In the genomic region with DNA sequence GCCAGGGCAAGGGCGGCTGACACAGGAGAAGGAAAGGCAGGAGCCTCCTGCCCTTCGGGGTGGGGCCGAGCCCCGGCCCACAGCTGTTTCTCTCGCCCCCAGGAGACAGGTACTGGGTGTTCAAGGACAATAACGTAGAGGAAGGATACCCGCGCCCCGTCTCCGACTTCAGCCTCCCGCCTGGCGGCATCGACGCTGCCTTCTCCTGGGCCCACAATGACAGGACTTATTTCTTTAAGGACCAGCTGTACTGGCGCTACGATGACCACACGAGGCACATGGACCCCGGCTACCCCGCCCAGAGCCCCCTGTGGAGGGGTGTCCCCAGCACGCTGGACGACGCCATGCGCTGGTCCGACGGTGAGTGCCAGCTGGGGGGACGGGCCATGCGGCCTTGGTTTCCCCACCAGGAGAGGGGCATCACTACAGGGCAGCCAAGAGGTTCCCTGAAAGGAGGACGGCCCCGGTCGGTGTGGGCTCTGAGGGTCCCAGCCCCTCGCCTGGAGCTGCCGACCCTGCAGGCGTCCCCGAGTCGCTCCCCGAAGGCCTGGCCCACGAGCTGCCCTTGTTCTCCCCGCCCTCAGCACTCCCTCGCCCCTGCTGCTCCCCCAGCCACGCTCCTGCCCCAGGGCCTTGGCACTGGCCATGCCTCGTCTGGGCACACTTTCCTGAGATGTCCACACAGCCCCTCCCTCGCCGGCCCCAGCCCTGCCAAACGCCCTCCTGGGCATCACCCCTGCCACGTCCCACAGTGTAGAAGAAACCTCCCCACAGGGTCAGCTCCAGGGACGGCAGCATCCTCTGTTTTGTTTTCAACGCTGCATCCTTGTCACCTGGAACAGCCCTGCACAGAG, we compare ENCODE assay signal across 22 cellular contexts.
"Had no signal": no experiment of that assay in that cellular context is flagged by ENCODE, and none has a peak within 500 bp of the region (broad histone marks: within the 10 kb centered on the region; RNA-seq: fewer than 3 reads in every experiment).

No MANE protein-coding gene starts in this region.

- ATAC-seq: foreskin keratinocyte, gastroesophageal sphincter, heart left ventricle, left cardiac atrium, left ventricle myocardium superior, lower lobe of right lung, mucosa of descending colon had no signal

- H2AFZ ChIP-seq: hepatocyte had no signal

- H3K4me1 ChIP-seq: foreskin keratinocyte, gastroesophageal sphincter, lower lobe of right lung had no signal

- H3K4me2 ChIP-seq: hepatocyte had no signal

- H3K79me2 ChIP-seq: hepatocyte had no signal

- H3K27ac Mint-ChIP-seq: mesothelial cell of epicardium had no signal

- H3K4me3 Mint-ChIP-seq: mesothelial cell of epicardium had no signal

- H3K36me3 Mint-ChIP-seq: mesothelial cell of epicardium had no signal

- DNase-seq: dermis blood vessel endothelial cell; dorsolateral prefrontal cortex; effector CD4-positive, alpha-beta T cell; effector memory CD4-positive, alpha-beta T cell; foreskin keratinocyte; left cardiac atrium; left lung; left ventricle myocardium superior; lower lobe of right lung; mesenchymal stem cell had no signal

- H3K4me1 Mint-ChIP-seq: mesothelial cell of epicardium had no signal

- H3K27me3 ChIP-seq: foreskin keratinocyte, hepatocyte had no signal

- FAIRE-seq: colon, endothelial cell of umbilical vein, frontal cortex, islet of Langerhans, keratinocyte had no signal

- H3K9me3 ChIP-seq: esophagus muscularis mucosa, gastroesophageal sphincter, heart left ventricle, left lung, lower lobe of right lung, mucosa of descending colon had no signal

- H3K4me3 ChIP-seq: coronary artery, dorsolateral prefrontal cortex, esophagus muscularis mucosa, gastroesophageal sphincter, heart left ventricle, hepatocyte, left lung, lower lobe of right lung, mucosa of descending colon had no signal

- H3K36me3 ChIP-seq: lower lobe of right lung had no signal

- H3K9me3 Mint-ChIP-seq: mesothelial cell of epicardium had no signal

- H3K27ac ChIP-seq: coronary artery, esophagus muscularis mucosa, foreskin keratinocyte, gastroesophageal sphincter, heart left ventricle, hepatocyte, left lung, lower lobe of right lung had no signal
